In the genomic region with DNA sequence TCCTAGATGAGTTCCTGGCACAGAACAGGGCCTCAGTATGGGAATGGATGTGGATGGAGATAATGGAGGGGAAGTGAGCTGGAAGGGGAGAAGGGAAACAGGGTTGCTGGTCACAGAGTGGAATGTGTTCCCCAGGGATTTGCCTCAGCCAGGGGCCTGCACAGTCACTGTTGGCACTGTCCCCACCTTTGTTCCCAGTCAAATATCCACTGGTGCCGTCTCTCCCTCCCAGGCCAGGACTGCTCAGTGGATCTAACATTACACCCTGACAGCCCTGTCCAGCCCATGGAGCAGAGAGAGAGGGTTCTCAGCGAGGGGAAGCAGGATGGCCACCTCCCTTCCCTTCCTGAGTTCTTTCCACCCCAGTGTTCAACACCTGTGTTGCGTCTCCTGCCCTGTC, we compare ENCODE assay signal across 14 cellular contexts. TPM values are rescaled to one million over a fixed set of nuclear protein-coding genes. Genes with fewer than 3 reads are reported as not detected.
DNase-seq lines count a peak whose midpoint lies in the region; ATAC-seq and TF ChIP-seq lines count a peak whose summit lies in the region.
"Had no signal": no experiment of that assay in that cellular context is flagged by ENCODE, and none has a peak within 500 bp of the region (broad histone marks: within the 10 kb centered on the region; RNA-seq: fewer than 3 reads in every experiment).

No MANE protein-coding gene starts in this region.

- H3K4me1 Mint-ChIP-seq in activated CD4-positive, alpha-beta T cell treated with anti-CD3 and anti-CD28 coated beads for 36 hours: peaks cover 62% of the 10 kb centered on the region
- peaks cover 66% of the 10 kb centered on the region for H3K4me1 Mint-ChIP-seq in activated naive CD8-positive, alpha-beta T cell treated with anti-CD3 and anti-CD28 coated beads for 36 hours
- peaks cover 73% of the 10 kb centered on the region for H3K4me1 Mint-ChIP-seq in stimulated activated naive CD8-positive, alpha-beta T cell treated with anti-CD3 and anti-CD28 coated beads, Interleukin-15, amount 100 ng/mL, for 72 hours
- H3K4me1 Mint-ChIP-seq in osteocyte (ENCODE audit: unreplicated experiment): peaks cover 46% of the 10 kb centered on the region

- H3K4me3 ChIP-seq in testis: no peak overlapping the region
- H3K4me3 ChIP-seq: SK-N-MC had no signal

- H3K27me3 ChIP-seq in testis: no peaks in the 10 kb centered on the region

- DNase-seq in activated CD4-positive, alpha-beta T cell treated with anti-CD3 and anti-CD28 coated beads for 36 hours: no peak
- DNase-seq in activated CD4-positive, alpha-beta T cell treated with anti-CD3 and anti-CD28 coated beads for 4 hours: no peak
- no peak for DNase-seq in activated naive CD8-positive, alpha-beta T cell treated with anti-CD3 and anti-CD28 coated beads for 36 hours
- DNase-seq in left ventricle myocardium superior (peak; percentile 51), testis (no peak), osteocyte (ENCODE audit: extremely low spot score, unreplicated experiment) (no peak)
- DNase-seq in stimulated activated naive CD8-positive, alpha-beta T cell treated with anti-CD3 and anti-CD28 coated beads, Interleukin-15, amount 100 ng/mL, for 72 hours: no peak
- DNase-seq: activated CD8-positive, alpha-beta memory T cell treated with anti-CD3 and anti-CD28 coated beads, Interleukin-2, amount 50 U/mL, for 4 hours; head of caudate nucleus; NCI-H345; stimulated activated CD4-positive, alpha-beta T cell treated with anti-CD3 and anti-CD28 coated beads, Interleukin-12 subunit alpha, Interleukin-12 subunit beta, amount 100 ng/mL, for 4 hours had no signal

- no peaks in the 10 kb centered on the region for H3K9me3 ChIP-seq in testis

- TF ChIP-seq POLR2A in testis (IDR thresholded peaks at IDR 0.05): no peak

- H3K36me3 Mint-ChIP-seq in activated CD4-positive, alpha-beta T cell treated with anti-CD3 and anti-CD28 coated beads for 36 hours (ENCODE audit: low read depth): peaks cover 9% of the 10 kb centered on the region
- H3K36me3 Mint-ChIP-seq in activated naive CD8-positive, alpha-beta T cell treated with anti-CD3 and anti-CD28 coated beads for 36 hours: peaks cover 20% of the 10 kb centered on the region
- no peaks in the 10 kb centered on the region for H3K36me3 Mint-ChIP-seq in osteocyte (ENCODE audit: unreplicated experiment)

- ATAC-seq in activated CD4-positive, alpha-beta T cell treated with anti-CD3 and anti-CD28 coated beads for 36 hours: no peak
- ATAC-seq in left ventricle myocardium superior (peak; percentile 37), HG02973 (IDR thresholded peaks at IDR 0.05; ENCODE audit: unreplicated experiment) (no peak)
- ATAC-seq in stimulated activated naive CD8-positive, alpha-beta T cell treated with anti-CD3 and anti-CD28 coated beads, Interleukin-15, amount 100 ng/mL, for 72 hours: no peak

- H3K27ac ChIP-seq in testis: no peak overlapping the region
- H3K27ac ChIP-seq: SK-N-MC had no signal

- TF ChIP-seq CTCF in testis (IDR thresholded peaks at IDR 0.05): no peak
- no peak for TF ChIP-seq CTCF in osteocyte (IDR thresholded peaks at IDR 0.05)

- intact Hi-C loops in activated CD4-positive, alpha-beta T cell treated with anti-CD3 and anti-CD28 coated beads for 36 hours (cut with DNase I, micrococcal nuclease): loop anchor here (5.0 kb wide), 6 partner anchors 43 to 962 kb away; a partner anchor contains a TSS
- intact Hi-C loops in left ventricle myocardium superior (cut with micrococcal nuclease): no loop called here
- intact Hi-C loops in testis (cut with DNase I; ENCODE audit: low total_unique reads): no loop called here

- no peaks in the 10 kb centered on the region for H3K36me3 ChIP-seq in testis (ENCODE audit: low read depth, missing control alignments)

- CTCF ChIA-PET in activated CD4-positive, alpha-beta T cell treated with anti-CD3 and anti-CD28 coated beads for 36 hours (lab: Charles Lee): interaction anchor here (0.6 to 5.3 kb wide), 3 partner anchors 11 to 1095 kb away, joined by 3 to 29 read pairs (median 20); a partner anchor contains a TSS

- peak overlapping the region; percentile 95 for H3K4me3 Mint-ChIP-seq in activated CD4-positive, alpha-beta T cell treated with anti-CD3 and anti-CD28 coated beads for 36 hours
- peak overlapping the region; percentile 95 for H3K4me3 Mint-ChIP-seq in activated naive CD8-positive, alpha-beta T cell treated with anti-CD3 and anti-CD28 coated beads for 36 hours
- H3K4me3 Mint-ChIP-seq in stimulated activated naive CD8-positive, alpha-beta T cell treated with anti-CD3 and anti-CD28 coated beads, Interleukin-15, amount 100 ng/mL, for 72 hours: peak overlapping the region; percentile 88
- no peak overlapping the region for H3K4me3 Mint-ChIP-seq in osteocyte (ENCODE audit: unreplicated experiment)

- H3K9me3 Mint-ChIP-seq in activated CD4-positive, alpha-beta T cell treated with anti-CD3 and anti-CD28 coated beads for 36 hours (ENCODE audit: low read depth): no peaks in the 10 kb centered on the region
- no peaks in the 10 kb centered on the region for H3K9me3 Mint-ChIP-seq in activated naive CD8-positive, alpha-beta T cell treated with anti-CD3 and anti-CD28 coated beads for 36 hours
- no peaks in the 10 kb centered on the region for H3K9me3 Mint-ChIP-seq in stimulated activated naive CD8-positive, alpha-beta T cell treated with anti-CD3 and anti-CD28 coated beads, Interleukin-15, amount 100 ng/mL, for 72 hours
- no peaks in the 10 kb centered on the region for H3K9me3 Mint-ChIP-seq in osteocyte (ENCODE audit: unreplicated experiment)

- WGBS in testis, 2 donors: 51 to 86% methylated on average over 3 of the region's 3 CpGs

- H3K27me3 Mint-ChIP-seq in activated CD4-positive, alpha-beta T cell treated with anti-CD3 and anti-CD28 coated beads for 36 hours: no peaks in the 10 kb centered on the region
- H3K27me3 Mint-ChIP-seq in activated naive CD8-positive, alpha-beta T cell treated with anti-CD3 and anti-CD28 coated beads for 36 hours: no peaks in the 10 kb centered on the region
- no peaks in the 10 kb centered on the region for H3K27me3 Mint-ChIP-seq in stimulated activated naive CD8-positive, alpha-beta T cell treated with anti-CD3 and anti-CD28 coated beads, Interleukin-15, amount 100 ng/mL, for 72 hours
- peaks cover 2% of the 10 kb centered on the region for H3K27me3 Mint-ChIP-seq in osteocyte (ENCODE audit: unreplicated experiment)

- peak overlapping the region; percentile 90 for H3K27ac Mint-ChIP-seq in activated CD4-positive, alpha-beta T cell treated with anti-CD3 and anti-CD28 coated beads for 36 hours
- H3K27ac Mint-ChIP-seq in activated naive CD8-positive, alpha-beta T cell treated with anti-CD3 and anti-CD28 coated beads for 36 hours: peak overlapping the region; percentile 87
- no peak overlapping the region for H3K27ac Mint-ChIP-seq in stimulated activated naive CD8-positive, alpha-beta T cell treated with anti-CD3 and anti-CD28 coated beads, Interleukin-15, amount 100 ng/mL, for 72 hours
- no peak overlapping the region for H3K27ac Mint-ChIP-seq in osteocyte (ENCODE audit: unreplicated experiment)

- H3K4me1 ChIP-seq in testis: peaks cover 20% of the 10 kb centered on the region

- POLR2A ChIA-PET in activated CD4-positive, alpha-beta T cell treated with anti-CD3 and anti-CD28 coated beads for 36 hours (lab: Charles Lee): interaction anchor here (0.8 kb wide), 1 partner anchor 273 kb away, joined by 7 read pairs; a partner anchor contains a TSS

RNA-seq across cellular contexts. Expression of a gene that starts 1.5 kb away (rescaled TPM):
- total RNA-seq in activated CD4-positive, alpha-beta T cell treated with anti-CD3 and anti-CD28 coated beads for 36 hours: 100 to 1,000 TPM in 1 of 2 experiments, 10 to 100 TPM in 1; 77.0 to 134 TPM
- 10 to 100 TPM; 89.5 to 91.8 TPM for total RNA-seq in activated naive CD8-positive, alpha-beta T cell treated with anti-CD3 and anti-CD28 coated beads for 36 hours
- 33.7 TPM for total RNA-seq in left ventricle myocardium superior
- total RNA-seq in testis: 100 to 1,000 TPM; 109 to 129 TPM
- 132 TPM for polyA plus RNA-seq in testis (ENCODE audit: insufficient read depth, low read depth, low replicate concordance)
- total RNA-seq in osteocyte: 42.2 and 42.8 TPM in 2 replicates

RNA-seq across cellular contexts. Expression of a gene that starts 39.1 kb away (rescaled TPM):
- total RNA-seq in activated CD4-positive, alpha-beta T cell treated with anti-CD3 and anti-CD28 coated beads for 36 hours: not detected
- not detected for total RNA-seq in activated naive CD8-positive, alpha-beta T cell treated with anti-CD3 and anti-CD28 coated beads for 36 hours
- total RNA-seq in left ventricle myocardium superior (603 TPM), testis (10 to 100 TPM; 55.0 to 83.9 TPM), osteocyte (2.6 and 3.2 TPM in 2 replicates)
- 99.8 TPM for polyA plus RNA-seq in testis (ENCODE audit: insufficient read depth, low read depth, low replicate concordance)
- total RNA-seq: mononuclear cell had no signal

Comparison
In these comparisons a context has a peak if more than half of its experiments do, and no peak if none do; other contexts are left out.
1. H3K27ac Mint-ChIP-seq: peak in activated CD4-positive, alpha-beta T cell treated with anti-CD3 and anti-CD28 coated beads for 36 hours (single experiment) and activated naive CD8-positive, alpha-beta T cell treated with anti-CD3 and anti-CD28 coated beads for 36 hours (single experiment); none in stimulated activated naive CD8-positive, alpha-beta T cell treated with anti-CD3 and anti-CD28 coated beads, Interleukin-15, amount 100 ng/mL, for 72 hours (0 of 2) and osteocyte (single experiment).
2. RNA of a gene that starts 39.1 kb away (total RNA-seq): 603 TPM in left ventricle myocardium superior (single experiment) and 55.0 to 83.9 TPM in testis; 2.6 to 3.2 TPM in osteocyte, not detected in activated naive CD8-positive, alpha-beta T cell treated with anti-CD3 and anti-CD28 coated beads for 36 hours and not detected in activated CD4-positive, alpha-beta T cell treated with anti-CD3 and anti-CD28 coated beads for 36 hours; every median in the first group is over 10 times any median in the second.
3. intact Hi-C loops: an anchor here in activated CD4-positive, alpha-beta T cell treated with anti-CD3 and anti-CD28 coated beads for 36 hours (5.0 kb wide); none called in left ventricle myocardium superior and testis.